ENCODE assay signal across 2 cellular contexts in genomic region chr17:30476726-30477082, GRCh38.
A peak's percentile ranks its signal among the peaks of the same experiment; 100 is the strongest.
TF ChIP-seq lines count a peak whose summit lies in the region.

No MANE protein-coding gene starts in this region.

TF ChIP-seq in HEK293, 187 proteins besides CTCF, POLR2A, EP300 and RAD21:
- TF ChIP-seq ZNF112 (tag by site-specific recombination; IDR thresholded peaks at IDR 0.05) (no peak), ZFP41 (tag by site-specific recombination; IDR thresholded peaks at IDR 0.05; ENCODE audit: borderline replicate concordance) (no peak), ZNF514 (tag by site-specific recombination; IDR thresholded peaks at IDR 0.05) (no peak), ZBTB6 (tag by site-specific recombination; IDR thresholded peaks at IDR 0.05) (peak; percentile 100), PRDM6 (tag by site-specific recombination; IDR thresholded peaks at IDR 0.05) (no peak), ZBTB8A (tag by site-specific recombination; IDR thresholded peaks at IDR 0.05) (no peak)

TF ChIP-seq in HepG2, 621 proteins besides CTCF, POLR2A, EP300 and RAD21:
- TF ChIP-seq CREB1 (IDR thresholded peaks at IDR 0.05) = no peak
- TF ChIP-seq CREB1 (CRISPR knock-in tag; IDR thresholded peaks at IDR 0.05) = no peak
- no peak for TF ChIP-seq TERF1 (CRISPR knock-in tag; IDR thresholded peaks at IDR 0.05)
- no peak for TF ChIP-seq NFKB2 (CRISPR knock-in tag; IDR thresholded peaks at IDR 0.05; ENCODE audit: borderline replicate concordance)
- TF ChIP-seq ZNF891 (CRISPR knock-in tag; IDR thresholded peaks at IDR 0.05) = no peak
- TF ChIP-seq, protein P1, sequence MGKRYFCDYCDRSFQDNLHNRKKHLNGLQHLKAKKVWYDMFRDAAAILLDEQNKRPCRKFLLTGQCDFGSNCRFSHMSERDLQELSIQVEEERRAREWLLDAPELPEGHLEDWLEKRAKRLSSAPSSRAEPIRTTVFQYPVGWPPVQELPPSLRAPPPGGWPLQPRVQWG (CRISPR knock-in tag; IDR thresholded peaks at IDR 0.05; ENCODE audit: borderline replicate concordance, low read depth) = no peak
- TF ChIP-seq, protein P2, sequence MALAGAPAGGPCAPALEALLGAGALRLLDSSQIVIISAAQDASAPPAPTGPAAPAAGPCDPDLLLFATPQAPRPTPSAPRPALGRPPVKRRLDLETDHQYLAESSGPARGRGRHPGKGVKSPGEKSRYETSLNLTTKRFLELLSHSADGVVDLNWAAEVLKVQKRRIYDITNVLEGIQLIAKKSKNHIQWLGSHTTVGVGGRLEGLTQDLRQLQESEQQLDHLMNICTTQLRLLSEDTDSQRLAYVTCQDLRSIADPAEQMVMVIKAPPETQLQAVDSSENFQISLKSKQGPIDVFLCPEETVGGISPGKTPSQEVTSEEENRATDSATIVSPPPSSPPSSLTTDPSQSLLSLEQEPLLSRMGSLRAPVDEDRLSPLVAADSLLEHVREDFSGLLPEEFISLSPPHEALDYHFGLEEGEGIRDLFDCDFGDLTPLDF (CRISPR knock-in tag; IDR thresholded peaks at IDR 0.05) = no peak
- TF ChIP-seq ZNF609 (CRISPR knock-in tag; IDR thresholded peaks at IDR 0.05; ENCODE audit: borderline replicate concordance) = no peak
- TF ChIP-seq, protein P3, sequence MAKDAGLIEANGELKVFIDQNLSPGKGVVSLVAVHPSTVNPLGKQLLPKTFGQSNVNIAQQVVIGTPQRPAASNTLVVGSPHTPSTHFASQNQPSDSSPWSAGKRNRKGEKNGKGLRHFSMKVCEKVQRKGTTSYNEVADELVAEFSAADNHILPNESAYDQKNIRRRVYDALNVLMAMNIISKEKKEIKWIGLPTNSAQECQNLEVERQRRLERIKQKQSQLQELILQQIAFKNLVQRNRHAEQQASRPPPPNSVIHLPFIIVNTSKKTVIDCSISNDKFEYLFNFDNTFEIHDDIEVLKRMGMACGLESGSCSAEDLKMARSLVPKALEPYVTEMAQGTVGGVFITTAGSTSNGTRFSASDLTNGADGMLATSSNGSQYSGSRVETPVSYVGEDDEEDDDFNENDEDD (CRISPR knock-in tag; IDR thresholded peaks at IDR 0.05; ENCODE audit: borderline replicate concordance) = no peak
- TF ChIP-seq THAP11 (CRISPR knock-in tag; IDR thresholded peaks at IDR 0.05) = no peak
- TF ChIP-seq ZBTB10 (CRISPR knock-in tag; IDR thresholded peaks at IDR 0.05; ENCODE audit: borderline replicate concordance) = no peak
- TF ChIP-seq ZNF501 (CRISPR knock-in tag; IDR thresholded peaks at IDR 0.05) = no peak
- TF ChIP-seq ARID2 (CRISPR knock-in tag; IDR thresholded peaks at IDR 0.05; ENCODE audit: borderline replicate concordance) = no peak
- no peak for TF ChIP-seq RBFOX2 (IDR thresholded peaks at IDR 0.05; ENCODE audit: low read depth, low read length)
- TF ChIP-seq ZNF3 (CRISPR knock-in tag; IDR thresholded peaks at IDR 0.05) = no peak
- no peak for TF ChIP-seq KDM5A (IDR thresholded peaks at IDR 0.05; ENCODE audit: borderline replicate concordance, low read length)
- TF ChIP-seq ZNF343 (CRISPR knock-in tag; IDR thresholded peaks at IDR 0.05) = no peak
- no peak for TF ChIP-seq SMYD3 (CRISPR knock-in tag; IDR thresholded peaks at IDR 0.05)
